ENCODE assay signal across 27 cellular contexts in genomic region chr17:80961931-80962330, GRCh38. TPM values are rescaled to one million over a fixed set of nuclear protein-coding genes. Genes with fewer than 3 reads are reported as not detected.
DNase-seq lines count a peak whose midpoint lies in the region; ATAC-seq and TF ChIP-seq lines count a peak whose summit lies in the region.
"Had no signal": no experiment of that assay in that cellular context is flagged by ENCODE, and none has a peak within 500 bp of the region (broad histone marks: within the 10 kb centered on the region; RNA-seq: fewer than 3 reads in every experiment).

No MANE protein-coding gene starts in this region.

- H2BK5ac ChIP-seq in IMR-90 (ENCODE audit: low read depth, low read length, poor library complexity, severe bottlenecking) (no peak overlapping the region), neuronal stem cell (ENCODE audit: low read length) (no peak overlapping the region)

- no peaks in the 10 kb centered on the region for H3K27me3 Mint-ChIP-seq in brain
- H3K27me3 Mint-ChIP-seq: CD8-positive, alpha-beta memory T cell; stimulated activated naive CD8-positive, alpha-beta T cell treated with anti-CD3 and anti-CD28 coated beads, Interleukin-15, amount 100 ng/mL, for 72 hours had no signal

- no peak overlapping the region for H3K4me3 Mint-ChIP-seq in brain
- H3K4me3 Mint-ChIP-seq: activated CD8-positive, alpha-beta T cell treated with anti-CD3 and anti-CD28 coated beads, Interleukin-2, amount 10 ng/mL, durations not matched to agents 7 days and 5 days; CD8-positive, alpha-beta memory T cell; neural crest cell; stimulated activated naive CD8-positive, alpha-beta T cell treated with anti-CD3 and anti-CD28 coated beads, Interleukin-15, amount 100 ng/mL, for 72 hours had no signal

- H3K4me1 ChIP-seq in IMR-90 (ENCODE audit: control insufficient read depth, insufficient read depth, low read length) (peaks cover 13% of the 10 kb centered on the region), neuronal stem cell (ENCODE audit: control insufficient read depth in 2 of 2, insufficient read depth in 1 of 2, low read depth in 1 of 2, low read length in 2 of 2) (peaks cover 4 to 27% of the 10 kb centered on the region in 2 donors), thoracic aorta (ENCODE audit: control insufficient read depth in 1 of 2, low read depth in 2 of 2) (peaks cover 10 to 42% of the 10 kb centered on the region in 2 donors)

- H2BK15ac ChIP-seq in IMR-90 (ENCODE audit: low read depth, low read length) (no peak overlapping the region), neuronal stem cell (ENCODE audit: low read length) (peak overlapping the region; percentile 85)

- H3K4ac ChIP-seq in IMR-90 (ENCODE audit: low read depth, low read length), result no peak overlapping the region
- no peak overlapping the region for H3K4ac ChIP-seq in neuronal stem cell (ENCODE audit: low read length)

- in situ Hi-C loops in IMR-90 (cut with MboI; ENCODE audit: low sequenced_read_pairs), result no loop called here

- H4K5ac ChIP-seq in IMR-90 (ENCODE audit: low read depth, low read length), result no peak overlapping the region

- H2BK20ac ChIP-seq in IMR-90 (ENCODE audit: low read depth, low read length), result no peak overlapping the region

- no peak overlapping the region for H3K27ac ChIP-seq in IMR-90 (ENCODE audit: insufficient read depth, low read length)
- no peak overlapping the region for H3K27ac ChIP-seq in neuronal stem cell (replicated peaks; ENCODE audit: low read length)
- H3K27ac ChIP-seq in thoracic aorta, result peak overlapping the region; percentile 5 to 26
- H3K27ac ChIP-seq: hepatocyte had no signal

- no peak overlapping the region for H3K4me3 ChIP-seq in IMR-90 (ENCODE audit: insufficient read depth, low read depth, low read length)
- no peak overlapping the region for H3K4me3 ChIP-seq in neuronal stem cell (ENCODE audit: low read length in 2 of 2)
- H3K4me3 ChIP-seq in thoracic aorta, result no peak overlapping the region
- H3K4me3 ChIP-seq: dorsolateral prefrontal cortex, GM12878, hepatocyte had no signal

- no peak for TF ChIP-seq POLR2A in IMR-90 (IDR thresholded peaks at IDR 0.05; ENCODE audit: low read depth, low read length)

- no peak overlapping the region for H2BK120ac ChIP-seq in IMR-90 (ENCODE audit: low read depth, low read length)
- H2BK120ac ChIP-seq in neuronal stem cell (ENCODE audit: low read depth, low read length), result no peak overlapping the region

- no peaks in the 10 kb centered on the region for H4K20me1 ChIP-seq in IMR-90 (ENCODE audit: insufficient read depth, low read length)

- H3K14ac ChIP-seq in IMR-90 (replicated peaks; ENCODE audit: low read depth, low read length) (no peak overlapping the region), neuronal stem cell (ENCODE audit: low read length) (no peak overlapping the region)

- DNase-seq in IMR-90 (no peak), neuronal stem cell (ENCODE audit: low spot score) (no peak), thoracic aorta (ENCODE audit: low spot score) (no peak), epidermal melanocyte (ENCODE audit: insufficient read length, low spot score) (no peak), cerebellum (ENCODE audit: low spot score) (no peak)
- no peak for DNase-seq in activated CD4-positive, alpha-beta T cell treated with anti-CD3 and anti-CD28 coated beads, Interleukin-2, amount 50 U/mL, for 48 hours
- DNase-seq: activated CD4-positive, CD25-positive, alpha-beta regulatory T cell treated with anti-CD3 and anti-CD28 coated beads, Interleukin-2, amount 50 U/mL, for 72 hours; activated CD8-positive, alpha-beta T cell treated with anti-CD3 and anti-CD28 coated beads, Interleukin-2, amount 10 ng/mL, durations not matched to agents 7 days and 5 days; activated naive CD4-positive, alpha-beta T cell treated with Interleukin-2 at 50 U/mL for 16 hours; activated T-cell treated with anti-CD3 and anti-CD28 coated beads, Interleukin-2, amount 50 U/mL, for 1 hour; caudate nucleus; CD8-positive, alpha-beta memory T cell; DMS79; dorsolateral prefrontal cortex; KBM-7; left ventricle myocardium superior; midbrain; NCI-H1436 treated with DMSO at 0.1 percent for 48 hours; NCI-H748 treated with DMSO at 0.1 percent for 48 hours; stimulated activated CD4-positive, alpha-beta T cell treated with anti-CD3 and anti-CD28 coated beads, Interleukin-12 subunit alpha, Interleukin-12 subunit beta, amount 100 ng/mL, for 4 hours; stimulated activated CD4-positive, alpha-beta T cell treated with anti-CD3 and anti-CD28 coated beads, Interleukin-4, amount 100 ng/mL, for 4 hours; stimulated activated naive CD8-positive, alpha-beta T cell treated with anti-CD3 and anti-CD28 coated beads, Interleukin-15, amount 100 ng/mL, for 72 hours had no signal

- no peaks in the 10 kb centered on the region for H3K27me3 ChIP-seq in IMR-90 (ENCODE audit: control insufficient read depth, insufficient read depth, low read length)
- no peaks in the 10 kb centered on the region for H3K27me3 ChIP-seq in neuronal stem cell (ENCODE audit: control insufficient read depth in 3 of 3, insufficient read depth in 3 of 3, low read depth in 1 of 3, low read length in 3 of 3)
- no peaks in the 10 kb centered on the region for H3K27me3 ChIP-seq in thoracic aorta (replicated peaks; ENCODE audit: insufficient read depth)
- H3K27me3 ChIP-seq: dorsolateral prefrontal cortex, hepatocyte had no signal

- peak overlapping the region; percentile 42 for H2AK9ac ChIP-seq in IMR-90 (replicated peaks; ENCODE audit: low read depth, low read length, poor library complexity)

- 0 out of 2 replicates have a peak, but pooled peaks cover 7% of the 10 kb centered on the region for H3K9me1 ChIP-seq in IMR-90 (ENCODE audit: insufficient read depth, low read length)

- CTCF ChIA-PET in IMR-90 (lab: Yijun Ruan, JAX), result no interaction called here

- ATAC-seq in IMR-90 (ENCODE audit: low read depth) (no peak), thoracic aorta (ENCODE audit: insufficient number of reproducible peaks, low FRiP score, low read depth) (no peak)
- ATAC-seq: activated CD8-positive, alpha-beta T cell treated with anti-CD3 and anti-CD28 coated beads, Interleukin-2, amount 10 ng/mL, durations not matched to agents 7 days and 5 days; GM12878; HCT116; left ventricle myocardium superior; stimulated activated naive CD8-positive, alpha-beta T cell treated with anti-CD3 and anti-CD28 coated beads, Interleukin-15, amount 100 ng/mL, for 72 hours had no signal

- H3K56ac ChIP-seq in IMR-90 (ENCODE audit: extremely low read depth, insufficient read depth, low read length), result no peak overlapping the region

- POLR2A ChIA-PET in IMR-90 (lab: Charles Lee; ENCODE audit: unreplicated experiment), result no interaction called here

- no peak overlapping the region for H4K91ac ChIP-seq in IMR-90 (ENCODE audit: insufficient read depth, low read depth, low read length)
- no peak overlapping the region for H4K91ac ChIP-seq in neuronal stem cell (ENCODE audit: low read depth, low read length, poor library complexity)

- no peak overlapping the region for H2BK12ac ChIP-seq in neuronal stem cell (ENCODE audit: low read length)

- H3K4me2 ChIP-seq in IMR-90 (ENCODE audit: low read depth, low read length) (no peak overlapping the region), neuronal stem cell (ENCODE audit: insufficient read depth, low read length, poor library complexity, severe bottlenecking) (no peak overlapping the region)
- H3K4me2 ChIP-seq: hepatocyte had no signal

- H3K27ac Mint-ChIP-seq in brain, result peak overlapping the region; percentile 75 to 92 (median 89)
- H3K27ac Mint-ChIP-seq: activated CD8-positive, alpha-beta T cell treated with anti-CD3 and anti-CD28 coated beads, Interleukin-2, amount 10 ng/mL, durations not matched to agents 7 days and 5 days had no signal

- H2AFZ ChIP-seq in IMR-90 (replicated peaks; ENCODE audit: low read length, poor library complexity), result no peak overlapping the region
- no peak overlapping the region for H2AFZ ChIP-seq in neuronal stem cell (ENCODE audit: low read length)
- H2AFZ ChIP-seq: hepatocyte had no signal

- no peak for TF ChIP-seq RAD21 in IMR-90 (IDR thresholded peaks at IDR 0.05; ENCODE audit: low read length)

- H3K36me3 Mint-ChIP-seq in brain, result peaks cover 14% of the 10 kb centered on the region

- intact Hi-C loops in IMR-90 (cut with micrococcal nuclease), result no loop called here

- no peak overlapping the region for H2AK5ac ChIP-seq in IMR-90 (ENCODE audit: low read depth, low read length)
- no peak overlapping the region for H2AK5ac ChIP-seq in neuronal stem cell (ENCODE audit: low read depth, low read length)

- H3K9me3 Mint-ChIP-seq in brain, result peaks cover 0 to 3% (median 0%) of the 10 kb centered on the region in 5 experiments
- H3K9me3 Mint-ChIP-seq: CD8-positive, alpha-beta memory T cell; neural crest cell; stimulated activated naive CD8-positive, alpha-beta T cell treated with anti-CD3 and anti-CD28 coated beads, Interleukin-15, amount 100 ng/mL, for 72 hours had no signal

- BruUV-seq in IMR-90 (replicated peaks; lab: Mats Ljungman, UMichigan), result no TSS peak

- 74% methylated on average over 7 of the region's 9 CpGs; no CpG with 5 or more reads in 1 of the 2 experiments for WGBS in IMR-90 (ENCODE audit: extremely low coverage in 2 of 2, insufficient read length in 1 of 2), 2 experiments
- no CpG with 5 or more reads among the region's 9 CpGs for WGBS in neuronal stem cell (ENCODE audit: extremely low coverage in 2 of 2, insufficient read length in 2 of 2, insufficient replicate concordance in 1 of 2), 2 donors

- H4K8ac ChIP-seq in IMR-90 (ENCODE audit: low read depth in 2 of 2, low read length in 2 of 2), result no peak overlapping the region
- no peak overlapping the region for H4K8ac ChIP-seq in neuronal stem cell (ENCODE audit: low read depth, low read length)

- TF ChIP-seq CTCF in IMR-90 (conservative IDR thresholded peaks at IDR 0.05; ENCODE audit: low read depth, low read length), result no peak
- no peak for TF ChIP-seq CTCF in brain (conservative IDR thresholded peaks at IDR 0.05)
- no peak for TF ChIP-seq CTCF in thoracic aorta (IDR thresholded peaks at IDR 0.05)

- no peak overlapping the region for H3K23ac ChIP-seq in IMR-90 (ENCODE audit: low read depth, low read length)
- no peak overlapping the region for H3K23ac ChIP-seq in neuronal stem cell (ENCODE audit: low read depth, low read length, poor library complexity)

- no peak overlapping the region for H3K9ac ChIP-seq in IMR-90 (ENCODE audit: low read depth, low read length)
- H3K9ac ChIP-seq in neuronal stem cell (ENCODE audit: low read depth, low read length, poor library complexity), result no peak overlapping the region

- H3K79me1 ChIP-seq in IMR-90 (ENCODE audit: low read depth in 1 of 2, low read length in 2 of 2), result 0 out of 4 replicates have a peak, but pooled peaks cover 0 to 2% of the 10 kb centered on the region in 2 experiments
- H3K79me1 ChIP-seq in neuronal stem cell (ENCODE audit: low read depth, low read length), result peaks cover 7% of the 10 kb centered on the region

- dilution Hi-C loops in IMR-90 (cut with HindIII; ENCODE audit: low sequenced_read_pairs, unreplicated experiment), result no loop called here

- H3K9me3 ChIP-seq in IMR-90 (ENCODE audit: control insufficient read depth, insufficient read depth, low read length) (no peaks in the 10 kb centered on the region), neuronal stem cell (replicated peaks in 1 of 2; ENCODE audit: control insufficient read depth in 2 of 2, insufficient read depth in 1 of 2, low read depth in 1 of 2, low read length in 2 of 2) (no peaks in the 10 kb centered on the region), thoracic aorta (no peaks in the 10 kb centered on the region)

- peaks cover 5% of the 10 kb centered on the region; the same call in 1 of the 2 replicates for H3K36me3 ChIP-seq in IMR-90 (ENCODE audit: control insufficient read depth, insufficient read depth, low read length)
- peaks cover 6 to 7% of the 10 kb centered on the region in 2 donors for H3K36me3 ChIP-seq in neuronal stem cell (replicated peaks in 1 of 2; ENCODE audit: control insufficient read depth in 2 of 2, insufficient read depth in 2 of 2, low read length in 2 of 2)
- H3K36me3 ChIP-seq in thoracic aorta, result peaks cover 16% of the 10 kb centered on the region

- H3K18ac ChIP-seq in IMR-90 (ENCODE audit: low read depth, low read length) (no peak overlapping the region), neuronal stem cell (ENCODE audit: low read length) (no peak overlapping the region)

- H3K4me1 Mint-ChIP-seq in brain, result peaks cover 39% of the 10 kb centered on the region
- H3K4me1 Mint-ChIP-seq: CD8-positive, alpha-beta memory T cell; neural crest cell; stimulated activated naive CD8-positive, alpha-beta T cell treated with anti-CD3 and anti-CD28 coated beads, Interleukin-15, amount 100 ng/mL, for 72 hours had no signal

RNA-seq across cellular contexts. Expression of gene CHMP6, which starts 29.7 kb away (rescaled TPM):
- total RNA-seq in IMR-90 (2012; rRNA removed), result 5.0 and 7.2 TPM in 2 replicates
- 40.3 and 44.2 TPM in 2 replicates for polyA plus RNA-seq in IMR-90 (2012; rRNA removed)
- polyA plus RNA-seq in IMR-90 (2012; cell fraction: cytosol; rRNA removed), result 36.0 and 41.8 TPM in 2 replicates
- polyA plus RNA-seq in IMR-90 (2012; cell fraction: nucleus; rRNA removed; ENCODE audit: low replicate concordance), result 18.8 and 27.5 TPM in 2 replicates
- 35.2 TPM for polyA plus RNA-seq in brain (ENCODE audit: insufficient read depth, low read depth, low replicate concordance)
- 14.3 TPM for polyA plus RNA-seq in neuronal stem cell (2013, experiment 1 of 2)
- 13.1 TPM for polyA plus RNA-seq in neuronal stem cell (2013, experiment 2 of 2)
- total RNA-seq in thoracic aorta, result 10 to 100 TPM; 20.2 to 38.0 TPM
- 13.7 TPM for total RNA-seq in cerebellum

Comparison
In these comparisons a context has a peak if more than half of its experiments do, and no peak if none do; other contexts are left out.
1. H3K27ac ChIP-seq: peak in thoracic aorta (2 of 2); none in IMR-90 (single experiment) and neuronal stem cell (single experiment).